15 cellular contexts compared by ENCODE assay signal in genomic region chr5:159877894-159878448, GRCh38. TPM values are rescaled to one million over a fixed set of nuclear protein-coding genes. Genes with fewer than 3 reads are reported as not detected.
A peak's percentile ranks its signal among the peaks of the same experiment; 100 is the strongest.
DNase-seq lines count a peak whose midpoint lies in the region; ATAC-seq and TF ChIP-seq lines count a peak whose summit lies in the region.
"Had no signal": no experiment of that assay in that cellular context is flagged by ENCODE, and none has a peak within 500 bp of the region (broad histone marks: within the 10 kb centered on the region; RNA-seq: fewer than 3 reads in every experiment).

No MANE protein-coding gene starts in this region.

- no peaks in the 10 kb centered on the region for H3K27me3 ChIP-seq in heart right ventricle

- peaks cover 0 to 26% (median 19%) of the 10 kb centered on the region in 9 donors for H3K4me1 ChIP-seq in heart right ventricle

- ATAC-seq in heart right ventricle (peak; percentile 64 to 87 (median 73)), GM18861 (IDR thresholded peaks at IDR 0.05; ENCODE audit: unreplicated experiment) (no peak)
- ATAC-seq: activated T-cell treated with anti-CD3 and anti-CD28 coated beads, Interleukin-2, amount 50 U/mL, for 4 hours had no signal

- peak in 10 of 14 donors; percentile 2 to 74 (median 36) for DNase-seq in C1 segment of cervical spinal cord (lab: John Stamatoyannopoulos, UW)
- peak; percentile 47 to 51 for DNase-seq in heart right ventricle
- DNase-seq in pons (ENCODE audit: low spot score), result peak; percentile 29
- DNase-seq in kidney glomerular epithelial cell (lab: John Stamatoyannopoulos, UW), result no peak
- no peak for DNase-seq in T1000 (lab: John Stamatoyannopoulos, UW)
- DNase-seq in LoVo (ENCODE audit: low spot score), result no peak
- DNase-seq: activated B cell treated with CpG ODN at 0.5 μM for 24 hours; activated T-cell treated with anti-CD3 and anti-CD28 coated beads, Interleukin-2, amount 50 U/mL, for 4 hours; NCI-H2227 treated with DMSO at 0.1 percent for 48 hours; SHP77 had no signal

- 50 to 78% methylated on average over 7 of the region's 7 CpGs for WGBS in heart right ventricle, 2 donors

- no peaks in the 10 kb centered on the region for H3K36me3 ChIP-seq in heart right ventricle

- TF ChIP-seq CTCF in VCaP (conservative IDR thresholded peaks at IDR 0.05) (no peak), heart right ventricle (IDR thresholded peaks at IDR 0.05) (no peak)

- no peaks in the 10 kb centered on the region for H3K9me3 ChIP-seq in heart right ventricle

- no peak overlapping the region for H3K4me3 ChIP-seq in heart right ventricle

- H3K27ac ChIP-seq in VCaP (0 out of 2 replicates have a peak overlapping the region, but pooled peaks have one; percentile 16), heart right ventricle (peak overlapping the region in 8 of 10 donors; percentile 37 to 81 (median 72))

- intact Hi-C loops in heart right ventricle (cut with DNase I), result no loop called here

RNA-seq across cellular contexts. Expression of gene ADRA1B, which starts 38.3 kb away (rescaled TPM):
- total RNA-seq in heart right ventricle, result 1 to 10 TPM in 9 of 10 donors, under 1 TPM in 1; 0.77 to 4.1 (median 1.8) TPM
- 1 to 10 TPM in 1 of 2 donors, under 1 TPM in 1; 0.44 to 2.5 TPM for polyA plus RNA-seq in heart right ventricle
- total RNA-seq: H1, mononuclear cell had no signal
- polyA plus RNA-seq: H1, IgD-negative memory B cell had no signal

Comparison
In these comparisons a context has a peak if more than half of its experiments do, and no peak if none do; other contexts are left out.
1. DNase-seq: peak in C1 segment of cervical spinal cord (10 of 14), heart right ventricle (2 of 2) and pons (single experiment); none in kidney glomerular epithelial cell (single experiment), T1000 (single experiment) and LoVo (single experiment).